Comparison of ENCODE assay signal across 13 cellular contexts in the genomic region with DNA sequence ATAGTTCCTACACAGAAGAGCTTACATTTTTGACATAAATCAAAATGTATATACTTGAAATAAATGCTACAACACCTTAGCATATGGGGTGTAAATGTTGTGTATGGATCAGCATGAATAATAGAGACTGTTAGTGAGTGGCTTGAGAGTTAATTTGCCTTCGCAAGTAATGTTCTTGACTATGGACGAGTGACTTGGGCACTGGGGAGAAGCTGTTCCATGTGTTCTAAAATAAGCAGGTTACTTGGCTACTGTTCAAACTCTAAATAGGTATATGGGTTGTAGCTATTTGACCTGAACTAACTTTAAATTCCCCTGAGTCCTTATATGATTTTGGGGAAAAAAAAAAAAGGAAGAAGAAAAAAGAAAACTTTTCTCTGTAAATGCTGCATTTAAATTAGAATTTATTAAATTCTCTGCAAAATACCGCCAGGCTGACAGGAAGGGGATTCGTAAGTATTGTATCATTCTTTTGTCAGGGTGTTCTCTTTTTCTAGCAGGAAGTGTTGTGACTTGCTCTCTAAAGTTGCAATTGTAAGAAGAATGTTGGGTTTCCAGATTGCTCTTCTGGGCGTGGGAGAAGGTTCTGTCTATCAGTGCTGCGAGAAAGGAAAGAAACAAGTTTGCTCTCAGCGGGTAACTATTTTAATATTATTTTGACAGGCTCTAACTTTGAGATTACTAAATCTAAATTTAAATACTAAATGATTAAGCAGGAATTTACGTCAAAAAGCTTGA. TPM values are rescaled to one million over a fixed set of nuclear protein-coding genes. Genes with fewer than 3 reads are reported as not detected.
DNase-seq lines count a peak whose midpoint lies in the region; ATAC-seq, FAIRE-seq and TF ChIP-seq lines count a peak whose summit lies in the region.
"Had no signal": no experiment of that assay in that cellular context is flagged by ENCODE, and none has a peak within 500 bp of the region (broad histone marks: within the 10 kb centered on the region; RNA-seq: fewer than 3 reads in every experiment).

No MANE protein-coding gene starts in this region.

- H3K79me2 ChIP-seq in SK-N-SH (ENCODE audit: insufficient read depth) = peaks cover 63% of the 10 kb centered on the region

- ATAC-seq in SK-N-SH treated with all-trans-retinoic acid at 6 μM for 48 hours (peak; percentile 33; the same call in 2 of the 3 replicates), lower lobe of right lung (peak in 1 of 2 donors; percentile 56), aorta (ENCODE audit: low FRiP score) (peak; percentile 32), GM18858 (IDR thresholded peaks at IDR 0.05; ENCODE audit: unreplicated experiment) (no peak)
- ATAC-seq: activated CD8-positive, alpha-beta memory T cell treated with anti-CD3 and anti-CD28 coated beads, Interleukin-2, amount 10 ng/mL, durations not matched to agents 7 days and 5 days had no signal

- intact Hi-C loops in lower lobe of right lung (cut with DNase I) = no loop called here
- intact Hi-C loops in aorta (cut with DNase I) = no loop called here

- TF ChIP-seq CTCF in SK-N-SH (IDR thresholded peaks at IDR 0.05) (no peak), epithelial cell of esophagus (IDR thresholded peaks at IDR 0.05; ENCODE audit: insufficient read depth, low read depth, low read length, missing control alignments) (no peak), lower lobe of right lung (IDR thresholded peaks at IDR 0.05) (no peak)

- DNase-seq in SK-N-SH (no peak), epithelial cell of esophagus (ENCODE audit: low read depth) (peak; percentile 78), lower lobe of right lung (no peak), aorta (no peak), small intestine (no peak), UCSD-AML1 (lab: John Stamatoyannopoulos, UW; ENCODE audit: unreplicated experiment) (no peak)
- DNase-seq: activated CD8-positive, alpha-beta memory T cell treated with anti-CD3 and anti-CD28 coated beads, Interleukin-2, amount 10 ng/mL, durations not matched to agents 7 days and 5 days; kidney; stimulated activated CD4-positive, alpha-beta T cell treated with anti-CD3 and anti-CD28 coated beads, Interleukin-15, amount 100 ng/mL, for 24 hours had no signal

- H3K9me2 ChIP-seq in SK-N-SH = no peaks in the 10 kb centered on the region

- H3K4me1 ChIP-seq in SK-N-SH (ENCODE audit: control insufficient read depth in 1 of 2, insufficient read depth in 2 of 2, low read depth in 1 of 2, low read length in 1 of 2) (peaks cover 0 to 12% of the 10 kb centered on the region in 2 experiments; a peak in 1 of 4 replicates), lower lobe of right lung (peaks cover 8% of the 10 kb centered on the region), aorta (ENCODE audit: control insufficient read depth in 1 of 2, insufficient read depth in 2 of 2, low read length in 2 of 2) (no peaks in the 10 kb centered on the region), small intestine (ENCODE audit: control insufficient read depth in 2 of 2, insufficient read depth in 1 of 2, low read depth in 1 of 2, low read length in 1 of 2) (no peaks in the 10 kb centered on the region)

- H3K27ac ChIP-seq in SK-N-SH (ENCODE audit: low read depth in 2 of 2, low read length in 1 of 2) = no peak overlapping the region
- peak overlapping the region; percentile 65 for H3K27ac ChIP-seq in lower lobe of right lung
- H3K27ac ChIP-seq in aorta (ENCODE audit: low read depth in 1 of 2, low read length in 2 of 2) = peak overlapping the region in 1 of 2 donors; percentile 76
- H3K27ac ChIP-seq in small intestine (ENCODE audit: low read depth in 1 of 2, low read length in 1 of 2) = no peak overlapping the region
- H3K27ac ChIP-seq: HL-60 had no signal

- TF ChIP-seq EP300 in SK-N-SH (IDR thresholded peaks at IDR 0.05; ENCODE audit: borderline replicate concordance in 1 of 2, low read depth in 1 of 2, low read length in 1 of 2) = no peak

- CTCF ChIA-PET in SK-N-SH (lab: Yijun Ruan, JAX) = interaction anchor here (0.5 kb wide), 1 partner anchor 50 kb away, joined by 3 read pairs; no protein-coding TSS in a partner anchor

- POLR2A ChIA-PET in SK-N-SH (lab: Yijun Ruan, JAX) = no interaction called here

- H4K20me1 ChIP-seq in SK-N-SH (ENCODE audit: insufficient read depth) = no peaks in the 10 kb centered on the region

- H3K9ac ChIP-seq in SK-N-SH = no peak overlapping the region

- no peak for TF ChIP-seq RAD21 in SK-N-SH (IDR thresholded peaks at IDR 0.05; ENCODE audit: low read length)

- H3F3A ChIP-seq in SK-N-SH (replicated peaks; ENCODE audit: insufficient read depth) = no peaks in the 10 kb centered on the region

- H3K36me3 ChIP-seq in SK-N-SH (replicated peaks in 1 of 2; ENCODE audit: control insufficient read depth in 1 of 2, insufficient read depth in 2 of 2, low read length in 1 of 2) (no peaks in the 10 kb centered on the region), lower lobe of right lung (no peaks in the 10 kb centered on the region), aorta (ENCODE audit: control insufficient read depth in 1 of 2, insufficient read depth in 2 of 2, low read length in 1 of 2) (no peaks in the 10 kb centered on the region), small intestine (ENCODE audit: control insufficient read depth in 2 of 2, insufficient read depth in 2 of 2, low read length in 2 of 2) (no peaks in the 10 kb centered on the region)

- no peak overlapping the region for H2AFZ ChIP-seq in SK-N-SH (ENCODE audit: low read depth)

- no peak overlapping the region for H3K4me2 ChIP-seq in SK-N-SH

- H3K4me3 ChIP-seq in SK-N-SH (ENCODE audit: low read depth in 2 of 2, low read length in 1 of 2) (no peak overlapping the region), epithelial cell of esophagus (ENCODE audit: low read length) (peak overlapping the region; percentile 57), lower lobe of right lung (peak overlapping the region; percentile 39), aorta (ENCODE audit: low read length in 2 of 2) (peak overlapping the region in 1 of 2 donors; percentile 31), small intestine (ENCODE audit: low read depth in 1 of 2, low read length in 2 of 2) (no peak overlapping the region)

- H3K9me3 ChIP-seq in SK-N-SH (no peaks in the 10 kb centered on the region), lower lobe of right lung (no peaks in the 10 kb centered on the region), aorta (ENCODE audit: control insufficient read depth, low read length) (no peaks in the 10 kb centered on the region), small intestine (ENCODE audit: control insufficient read depth, low read depth) (no peaks in the 10 kb centered on the region)

- WGBS in SK-N-SH (ENCODE audit: low lambda C conversion rate) = 47% methylated on average over 8 of the region's 8 CpGs
- WGBS in aorta, 2 donors = 4 to 11% methylated on average over 8 of the region's 8 CpGs
- 39 to 63% (median 49%) methylated on average over 8 of the region's 8 CpGs for WGBS in small intestine, 3 donors

- H3K27me3 ChIP-seq in SK-N-SH (ENCODE audit: insufficient read depth) = no peaks in the 10 kb centered on the region; the same call in 1 of the 2 replicates
- no peaks in the 10 kb centered on the region for H3K27me3 ChIP-seq in lower lobe of right lung (ENCODE audit: low read depth)
- no peaks in the 10 kb centered on the region for H3K27me3 ChIP-seq in aorta (ENCODE audit: control insufficient read depth in 1 of 2, insufficient read depth in 2 of 2, low read length in 1 of 2)
- H3K27me3 ChIP-seq in small intestine (ENCODE audit: control insufficient read depth in 2 of 2, insufficient read depth in 2 of 2, low read length in 2 of 2) = no peaks in the 10 kb centered on the region

- no peak for FAIRE-seq in small intestine (lab: Jason Lieb, UNC)
- FAIRE-seq: A204.1 had no signal

TF ChIP-seq in SK-N-SH treated with all-trans-retinoic acid at 6 μM for 48 hours, 23 proteins besides CTCF, POLR2A, EP300 and RAD21:
- no peak for TF ChIP-seq TCF4 (CRISPR knock-in tag; IDR thresholded peaks at IDR 0.05; ENCODE audit: borderline replicate concordance)

TF ChIP-seq in SK-N-SH, 30 proteins besides CTCF, POLR2A, EP300 and RAD21:
- TF ChIP-seq, protein P1, sequence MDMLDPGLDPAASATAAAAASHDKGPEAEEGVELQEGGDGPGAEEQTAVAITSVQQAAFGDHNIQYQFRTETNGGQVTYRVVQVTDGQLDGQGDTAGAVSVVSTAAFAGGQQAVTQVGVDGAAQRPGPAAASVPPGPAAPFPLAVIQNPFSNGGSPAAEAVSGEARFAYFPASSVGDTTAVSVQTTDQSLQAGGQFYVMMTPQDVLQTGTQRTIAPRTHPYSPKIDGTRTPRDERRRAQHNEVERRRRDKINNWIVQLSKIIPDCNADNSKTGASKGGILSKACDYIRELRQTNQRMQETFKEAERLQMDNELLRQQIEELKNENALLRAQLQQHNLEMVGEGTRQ (IDR thresholded peaks at IDR 0.05; ENCODE audit: borderline replicate concordance, low read depth, low read length) = no peak
- TF ChIP-seq TCF12 (IDR thresholded peaks at IDR 0.05) (no peak), SMC3 (IDR thresholded peaks at IDR 0.05; ENCODE audit: low read depth, low read length) (no peak), FOSL2 (IDR thresholded peaks at IDR 0.05; ENCODE audit: borderline replicate concordance, low read depth) (no peak)
- TF ChIP-seq, protein P2, sequence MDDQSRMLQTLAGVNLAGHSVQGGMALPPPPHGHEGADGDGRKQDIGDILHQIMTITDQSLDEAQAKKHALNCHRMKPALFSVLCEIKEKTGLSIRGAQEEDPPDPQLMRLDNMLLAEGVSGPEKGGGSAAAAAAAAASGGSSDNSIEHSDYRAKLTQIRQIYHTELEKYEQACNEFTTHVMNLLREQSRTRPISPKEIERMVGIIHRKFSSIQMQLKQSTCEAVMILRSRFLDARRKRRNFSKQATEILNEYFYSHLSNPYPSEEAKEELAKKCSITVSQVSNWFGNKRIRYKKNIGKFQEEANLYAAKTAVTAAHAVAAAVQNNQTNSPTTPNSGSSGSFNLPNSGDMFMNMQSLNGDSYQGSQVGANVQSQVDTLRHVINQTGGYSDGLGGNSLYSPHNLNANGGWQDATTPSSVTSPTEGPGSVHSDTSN (IDR thresholded peaks at IDR 0.05) = no peak

RNA-seq across cellular contexts. Expression of a gene that starts 32.2 kb away (rescaled TPM):
- polyA plus RNA-seq in SK-N-SH (2012; rRNA removed) (35.7 and 47.4 TPM in 2 replicates), aorta (100 to 1,000 TPM; 241 to 380 TPM), small intestine (10 to 100 TPM in 2 of 3 donors, 1 to 10 TPM in 1; 8.4 to 40.9 (median 10.3) TPM)
- 60.2 and 73.8 TPM in 2 replicates for polyA plus RNA-seq in SK-N-SH (2012; cell fraction: cytosol; rRNA removed)
- polyA plus RNA-seq in SK-N-SH (2012; cell fraction: nucleus; rRNA removed) = 19.0 and 37.8 TPM in 2 replicates
- total RNA-seq in lower lobe of right lung (138 TPM), aorta (100 to 1,000 TPM; 481 to 708 TPM)

Comparison
In these comparisons a context has a peak if more than half of its experiments do, and no peak if none do; other contexts are left out.
1. H3K4me3 ChIP-seq: peak in epithelial cell of esophagus (single experiment) and lower lobe of right lung (single experiment); none in SK-N-SH (0 of 2) and small intestine (0 of 2).